ENCODE assay signal across 1 cellular context in the genomic region with DNA sequence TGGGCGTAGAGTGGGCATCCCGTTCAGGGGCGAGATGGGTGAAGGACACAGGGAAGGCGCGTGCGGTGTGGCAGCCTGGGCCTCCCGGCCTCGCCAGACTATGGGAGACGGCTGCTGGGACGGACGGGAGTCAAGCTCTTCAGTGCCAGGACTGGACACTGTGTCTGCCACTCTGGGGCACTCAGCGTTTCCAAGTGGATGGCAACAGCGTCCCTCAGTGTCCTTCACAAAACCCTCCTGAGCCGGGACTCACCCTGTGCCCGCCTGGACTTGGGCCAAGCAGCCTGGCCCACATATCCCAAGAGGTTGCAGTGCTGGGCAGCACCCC.
TF ChIP-seq lines count a peak whose summit lies in the region.

No MANE protein-coding gene starts in this region.

TF ChIP-seq in SK-N-SH, 30 proteins besides CTCF, POLR2A, EP300 and RAD21 (continued from another document):
- TF ChIP-seq, protein P1, sequence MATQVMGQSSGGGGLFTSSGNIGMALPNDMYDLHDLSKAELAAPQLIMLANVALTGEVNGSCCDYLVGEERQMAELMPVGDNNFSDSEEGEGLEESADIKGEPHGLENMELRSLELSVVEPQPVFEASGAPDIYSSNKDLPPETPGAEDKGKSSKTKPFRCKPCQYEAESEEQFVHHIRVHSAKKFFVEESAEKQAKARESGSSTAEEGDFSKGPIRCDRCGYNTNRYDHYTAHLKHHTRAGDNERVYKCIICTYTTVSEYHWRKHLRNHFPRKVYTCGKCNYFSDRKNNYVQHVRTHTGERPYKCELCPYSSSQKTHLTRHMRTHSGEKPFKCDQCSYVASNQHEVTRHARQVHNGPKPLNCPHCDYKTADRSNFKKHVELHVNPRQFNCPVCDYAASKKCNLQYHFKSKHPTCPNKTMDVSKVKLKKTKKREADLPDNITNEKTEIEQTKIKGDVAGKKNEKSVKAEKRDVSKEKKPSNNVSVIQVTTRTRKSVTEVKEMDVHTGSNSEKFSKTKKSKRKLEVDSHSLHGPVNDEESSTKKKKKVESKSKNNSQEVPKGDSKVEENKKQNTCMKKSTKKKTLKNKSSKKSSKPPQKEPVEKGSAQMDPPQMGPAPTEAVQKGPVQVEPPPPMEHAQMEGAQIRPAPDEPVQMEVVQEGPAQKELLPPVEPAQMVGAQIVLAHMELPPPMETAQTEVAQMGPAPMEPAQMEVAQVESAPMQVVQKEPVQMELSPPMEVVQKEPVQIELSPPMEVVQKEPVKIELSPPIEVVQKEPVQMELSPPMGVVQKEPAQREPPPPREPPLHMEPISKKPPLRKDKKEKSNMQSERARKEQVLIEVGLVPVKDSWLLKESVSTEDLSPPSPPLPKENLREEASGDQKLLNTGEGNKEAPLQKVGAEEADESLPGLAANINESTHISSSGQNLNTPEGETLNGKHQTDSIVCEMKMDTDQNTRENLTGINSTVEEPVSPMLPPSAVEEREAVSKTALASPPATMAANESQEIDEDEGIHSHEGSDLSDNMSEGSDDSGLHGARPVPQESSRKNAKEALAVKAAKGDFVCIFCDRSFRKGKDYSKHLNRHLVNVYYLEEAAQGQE (IDR thresholded peaks at IDR 0.05; ENCODE audit: low read depth, low read length): no peak
- no peak for TF ChIP-seq NFIC (IDR thresholded peaks at IDR 0.05; ENCODE audit: borderline replicate concordance)
- TF ChIP-seq, protein P2, sequence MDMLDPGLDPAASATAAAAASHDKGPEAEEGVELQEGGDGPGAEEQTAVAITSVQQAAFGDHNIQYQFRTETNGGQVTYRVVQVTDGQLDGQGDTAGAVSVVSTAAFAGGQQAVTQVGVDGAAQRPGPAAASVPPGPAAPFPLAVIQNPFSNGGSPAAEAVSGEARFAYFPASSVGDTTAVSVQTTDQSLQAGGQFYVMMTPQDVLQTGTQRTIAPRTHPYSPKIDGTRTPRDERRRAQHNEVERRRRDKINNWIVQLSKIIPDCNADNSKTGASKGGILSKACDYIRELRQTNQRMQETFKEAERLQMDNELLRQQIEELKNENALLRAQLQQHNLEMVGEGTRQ (IDR thresholded peaks at IDR 0.05; ENCODE audit: borderline replicate concordance, low read depth, low read length): no peak
- TF ChIP-seq EZH2phosphoT487 (IDR thresholded peaks at IDR 0.05; ENCODE audit: borderline replicate concordance, low read depth): no peak
- no peak for TF ChIP-seq FOXM1 (IDR thresholded peaks at IDR 0.05; ENCODE audit: low read depth)
- TF ChIP-seq RCOR1 (IDR thresholded peaks at IDR 0.05; ENCODE audit: low read length): no peak
- no peak for TF ChIP-seq MXI1 (IDR thresholded peaks at IDR 0.05; ENCODE audit: low read depth, low read length)
- no peak for TF ChIP-seq FOSL2 (IDR thresholded peaks at IDR 0.05; ENCODE audit: borderline replicate concordance, low read depth)
- no peak for TF ChIP-seq NRF1 (IDR thresholded peaks at IDR 0.05; ENCODE audit: low read depth, low read length)
